1 cellular context compared by ENCODE assay signal in the genomic region with DNA sequence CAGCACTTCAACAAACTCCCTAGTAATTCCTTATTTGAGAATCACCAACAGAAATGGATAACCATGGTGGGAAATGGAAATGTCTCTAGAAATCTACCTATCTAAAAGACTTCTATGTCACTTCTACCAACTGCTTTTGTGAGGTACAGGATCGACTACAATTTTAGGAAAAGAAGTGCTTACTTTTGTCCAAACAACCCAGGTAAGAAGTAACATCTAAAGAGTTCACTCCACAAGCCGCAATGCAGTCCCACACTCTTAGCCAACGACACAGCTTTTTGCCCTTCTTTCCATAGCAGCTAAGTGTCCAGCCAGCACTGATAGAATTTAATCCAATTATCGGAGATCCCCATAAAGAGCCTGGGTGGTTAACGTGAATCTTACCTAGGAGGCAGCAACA.
TF ChIP-seq lines count a peak whose summit lies in the region.

No MANE protein-coding gene starts in this region.

TF ChIP-seq in HepG2, 621 proteins besides CTCF, POLR2A, EP300 and RAD21:
- TF ChIP-seq, protein P1, sequence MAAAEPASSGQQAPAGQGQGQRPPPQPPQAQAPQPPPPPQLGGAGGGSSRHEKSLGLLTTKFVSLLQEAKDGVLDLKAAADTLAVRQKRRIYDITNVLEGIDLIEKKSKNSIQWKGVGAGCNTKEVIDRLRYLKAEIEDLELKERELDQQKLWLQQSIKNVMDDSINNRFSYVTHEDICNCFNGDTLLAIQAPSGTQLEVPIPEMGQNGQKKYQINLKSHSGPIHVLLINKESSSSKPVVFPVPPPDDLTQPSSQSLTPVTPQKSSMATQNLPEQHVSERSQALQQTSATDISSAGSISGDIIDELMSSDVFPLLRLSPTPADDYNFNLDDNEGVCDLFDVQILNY (CRISPR knock-in tag; conservative IDR thresholded peaks at IDR 0.05) = no peak
- TF ChIP-seq SATB2 (CRISPR knock-in tag; IDR thresholded peaks at IDR 0.05) = no peak
- TF ChIP-seq, protein P2, sequence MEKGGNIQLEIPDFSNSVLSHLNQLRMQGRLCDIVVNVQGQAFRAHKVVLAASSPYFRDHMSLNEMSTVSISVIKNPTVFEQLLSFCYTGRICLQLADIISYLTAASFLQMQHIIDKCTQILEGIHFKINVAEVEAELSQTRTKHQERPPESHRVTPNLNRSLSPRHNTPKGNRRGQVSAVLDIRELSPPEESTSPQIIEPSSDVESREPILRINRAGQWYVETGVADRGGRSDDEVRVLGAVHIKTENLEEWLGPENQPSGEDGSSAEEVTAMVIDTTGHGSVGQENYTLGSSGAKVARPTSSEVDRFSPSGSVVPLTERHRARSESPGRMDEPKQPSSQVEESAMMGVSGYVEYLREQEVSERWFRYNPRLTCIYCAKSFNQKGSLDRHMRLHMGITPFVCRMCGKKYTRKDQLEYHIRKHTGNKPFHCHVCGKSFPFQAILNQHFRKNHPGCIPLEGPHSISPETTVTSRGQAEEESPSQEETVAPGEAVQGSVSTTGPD (CRISPR knock-in tag; IDR thresholded peaks at IDR 0.05) = no peak
- TF ChIP-seq, protein P3, sequence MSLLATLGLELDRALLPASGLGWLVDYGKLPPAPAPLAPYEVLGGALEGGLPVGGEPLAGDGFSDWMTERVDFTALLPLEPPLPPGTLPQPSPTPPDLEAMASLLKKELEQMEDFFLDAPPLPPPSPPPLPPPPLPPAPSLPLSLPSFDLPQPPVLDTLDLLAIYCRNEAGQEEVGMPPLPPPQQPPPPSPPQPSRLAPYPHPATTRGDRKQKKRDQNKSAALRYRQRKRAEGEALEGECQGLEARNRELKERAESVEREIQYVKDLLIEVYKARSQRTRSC (CRISPR knock-in tag; IDR thresholded peaks at IDR 0.05; ENCODE audit: low read depth) = no peak
- no peak for TF ChIP-seq MXI1 (IDR thresholded peaks at IDR 0.05; ENCODE audit: borderline replicate concordance, low read depth, low read length)
- TF ChIP-seq NFE2L2 (IDR thresholded peaks at IDR 0.05; ENCODE audit: low read length) = no peak
- TF ChIP-seq, protein P4, sequence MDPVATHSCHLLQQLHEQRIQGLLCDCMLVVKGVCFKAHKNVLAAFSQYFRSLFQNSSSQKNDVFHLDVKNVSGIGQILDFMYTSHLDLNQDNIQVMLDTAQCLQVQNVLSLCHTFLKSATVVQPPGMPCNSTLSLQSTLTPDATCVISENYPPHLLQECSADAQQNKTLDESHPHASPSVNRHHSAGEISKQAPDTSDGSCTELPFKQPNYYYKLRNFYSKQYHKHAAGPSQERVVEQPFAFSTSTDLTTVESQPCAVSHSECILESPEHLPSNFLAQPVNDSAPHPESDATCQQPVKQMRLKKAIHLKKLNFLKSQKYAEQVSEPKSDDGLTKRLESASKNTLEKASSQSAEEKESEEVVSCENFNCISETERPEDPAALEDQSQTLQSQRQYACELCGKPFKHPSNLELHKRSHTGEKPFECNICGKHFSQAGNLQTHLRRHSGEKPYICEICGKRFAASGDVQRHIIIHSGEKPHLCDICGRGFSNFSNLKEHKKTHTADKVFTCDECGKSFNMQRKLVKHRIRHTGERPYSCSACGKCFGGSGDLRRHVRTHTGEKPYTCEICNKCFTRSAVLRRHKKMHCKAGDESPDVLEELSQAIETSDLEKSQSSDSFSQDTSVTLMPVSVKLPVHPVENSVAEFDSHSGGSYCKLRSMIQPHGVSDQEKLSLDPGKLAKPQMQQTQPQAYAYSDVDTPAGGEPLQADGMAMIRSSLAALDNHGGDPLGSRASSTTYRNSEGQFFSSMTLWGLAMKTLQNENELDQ (CRISPR knock-in tag; IDR thresholded peaks at IDR 0.05; ENCODE audit: borderline replicate concordance) = no peak
- no peak for TF ChIP-seq ZNF781 (CRISPR knock-in tag; IDR thresholded peaks at IDR 0.05; ENCODE audit: borderline replicate concordance, not compliant biosample characterization)
- no peak for TF ChIP-seq ZFP37 (CRISPR knock-in tag; IDR thresholded peaks at IDR 0.05; ENCODE audit: borderline replicate concordance)
- TF ChIP-seq ZNF256 (CRISPR knock-in tag; conservative IDR thresholded peaks at IDR 0.05) = no peak
- no peak for TF ChIP-seq SP2 (CRISPR knock-in tag; IDR thresholded peaks at IDR 0.05)
